8 cellular contexts compared by ENCODE assay signal in genomic region chr11:16902182-16902581, GRCh38.
A peak's percentile ranks its signal among the peaks of the same experiment; 100 is the strongest.
DNase-seq lines count a peak whose midpoint lies in the region; ATAC-seq, FAIRE-seq and TF ChIP-seq lines count a peak whose summit lies in the region.

No MANE protein-coding gene starts in this region.

- H3K27ac ChIP-seq in RWPE1, result no peak overlapping the region

- TF ChIP-seq CTCF in RWPE1 (conservative IDR thresholded peaks at IDR 0.05; ENCODE audit: low read depth) (no peak), HFFc6 (IDR thresholded peaks at IDR 0.05) (no peak), WTC11 (IDR thresholded peaks at IDR 0.05) (no peak)

- H3K27ac Mint-ChIP-seq in HFFc6 (no peak overlapping the region), WTC11 (no peak overlapping the region)

- H3K9me3 Mint-ChIP-seq in HFFc6 (peaks cover 4% of the 10 kb centered on the region; the same call in 1 of the 2 replicates), WTC11 (peaks cover 6% of the 10 kb centered on the region)

- no peaks in the 10 kb centered on the region for H3K36me3 Mint-ChIP-seq in HFFc6 (ENCODE audit: low read depth)
- H3K36me3 Mint-ChIP-seq in WTC11, result peaks cover 4% of the 10 kb centered on the region

- POLR2A ChIA-PET in RWPE1 (lab: Yijun Ruan, JAX; ENCODE audit: low non-redundant PET) (no interaction called here), WTC11 (lab: Charles Lee) (no interaction called here)

- ATAC-seq in HG02852 (IDR thresholded peaks at IDR 0.05; ENCODE audit: unreplicated experiment), result peak; percentile 85
- ATAC-seq in WTC11, result no peak

- CTCF ChIA-PET in RWPE1 (lab: Yijun Ruan, JAX) (no interaction called here), WTC11 (lab: Charles Lee) (no interaction called here)

- H3K4me3 Mint-ChIP-seq in HFFc6, result no peak overlapping the region
- H3K4me3 Mint-ChIP-seq in WTC11, result no peak overlapping the region

- DNase-seq in GM19239 (ENCODE audit: insufficient read length, low spot score) (no peak), RWPE1 (ENCODE audit: low spot score) (peak; percentile 67), AML-193 (lab: John Stamatoyannopoulos, UW) (no peak), HFFc6 (no peak), NCI-H524 (lab: John Stamatoyannopoulos, UW) (no peak), WTC11 (ENCODE audit: low spot score) (no peak)
- peak; percentile 10 for DNase-seq in stimulated activated CD4-positive, alpha-beta T cell treated with anti-CD3 and anti-CD28 coated beads, Interleukin-2, amount 100 ng/mL, for 4 hours (ENCODE audit: low read depth)

- FAIRE-seq in GM19239 (lab: Jason Lieb, UNC), result peak; percentile 98

- no peaks in the 10 kb centered on the region for H3K4me1 Mint-ChIP-seq in HFFc6 (ENCODE audit: low read depth)
- H3K4me1 Mint-ChIP-seq in WTC11, result peaks cover 29% of the 10 kb centered on the region

- peaks cover 8% of the 10 kb centered on the region for H3K27me3 Mint-ChIP-seq in HFFc6 (ENCODE audit: insufficient read depth)
- H3K27me3 Mint-ChIP-seq in WTC11 (ENCODE audit: low read depth), result peaks cover 33% of the 10 kb centered on the region

TF ChIP-seq in WTC11, 78 proteins besides CTCF, POLR2A, EP300 and RAD21:
- TF ChIP-seq EMX1 (CRISPR knock-in tag; IDR thresholded peaks at IDR 0.05) (no peak), ZMAT4 (CRISPR knock-in tag; IDR thresholded peaks at IDR 0.05) (no peak), ZSCAN18 (CRISPR knock-in tag; IDR thresholded peaks at IDR 0.05) (no peak), ATF1 (CRISPR knock-in tag; IDR thresholded peaks at IDR 0.05) (no peak)

Comparison
In these comparisons a context has a peak if more than half of its experiments do, and no peak if none do; other contexts are left out.
1. DNase-seq: peak in RWPE1 (single experiment) and stimulated activated CD4-positive, alpha-beta T cell treated with anti-CD3 and anti-CD28 coated beads, Interleukin-2, amount 100 ng/mL, for 4 hours (single experiment); none in GM19239 (single experiment), AML-193 (0 of 2), HFFc6 (single experiment), NCI-H524 (0 of 2) and WTC11 (single experiment).